1 cellular context compared by ENCODE assay signal in the genomic region with DNA sequence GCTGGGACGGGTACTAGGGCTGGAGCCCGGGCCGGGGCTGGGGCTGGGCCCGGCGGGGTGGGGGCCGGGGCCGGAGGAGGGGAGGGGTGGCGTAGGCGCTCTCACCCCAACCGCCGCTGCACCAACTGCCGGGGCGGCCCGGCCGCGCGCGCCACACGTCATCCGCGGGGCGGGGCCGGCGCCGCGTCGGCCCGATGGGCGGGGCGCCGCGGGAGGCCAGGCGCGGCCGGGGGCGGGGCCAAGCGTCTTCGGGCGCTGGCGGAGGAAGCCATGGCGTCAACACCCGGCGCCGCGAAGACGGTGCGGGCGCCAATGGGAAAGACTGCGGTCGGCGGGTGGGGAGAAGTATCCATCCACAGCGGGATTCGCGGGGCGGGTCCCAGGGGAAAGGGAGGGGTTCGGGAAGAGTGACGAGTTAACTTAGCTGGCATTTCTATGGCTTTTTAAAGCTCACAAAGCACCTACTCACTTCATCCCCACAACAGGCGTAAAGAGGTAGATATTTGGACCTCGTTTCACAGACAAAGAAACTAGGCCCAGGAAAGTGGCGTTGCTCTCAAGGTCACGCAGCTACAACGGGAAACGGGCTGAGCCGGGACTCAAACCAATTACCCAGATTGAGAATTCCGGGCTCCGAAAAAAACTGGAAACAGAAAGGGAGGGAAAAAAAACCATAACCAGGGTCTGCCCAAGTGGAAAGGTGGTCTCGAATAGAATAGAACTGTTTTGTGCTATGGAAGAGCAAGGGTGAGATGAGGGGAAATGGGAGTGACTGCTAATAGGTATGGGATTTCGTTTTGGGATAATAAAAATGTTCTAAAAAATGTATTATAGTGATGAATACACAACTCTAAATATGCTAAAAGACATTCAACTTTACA.
TF ChIP-seq lines count a peak whose summit lies in the region.

A gene with protein sequence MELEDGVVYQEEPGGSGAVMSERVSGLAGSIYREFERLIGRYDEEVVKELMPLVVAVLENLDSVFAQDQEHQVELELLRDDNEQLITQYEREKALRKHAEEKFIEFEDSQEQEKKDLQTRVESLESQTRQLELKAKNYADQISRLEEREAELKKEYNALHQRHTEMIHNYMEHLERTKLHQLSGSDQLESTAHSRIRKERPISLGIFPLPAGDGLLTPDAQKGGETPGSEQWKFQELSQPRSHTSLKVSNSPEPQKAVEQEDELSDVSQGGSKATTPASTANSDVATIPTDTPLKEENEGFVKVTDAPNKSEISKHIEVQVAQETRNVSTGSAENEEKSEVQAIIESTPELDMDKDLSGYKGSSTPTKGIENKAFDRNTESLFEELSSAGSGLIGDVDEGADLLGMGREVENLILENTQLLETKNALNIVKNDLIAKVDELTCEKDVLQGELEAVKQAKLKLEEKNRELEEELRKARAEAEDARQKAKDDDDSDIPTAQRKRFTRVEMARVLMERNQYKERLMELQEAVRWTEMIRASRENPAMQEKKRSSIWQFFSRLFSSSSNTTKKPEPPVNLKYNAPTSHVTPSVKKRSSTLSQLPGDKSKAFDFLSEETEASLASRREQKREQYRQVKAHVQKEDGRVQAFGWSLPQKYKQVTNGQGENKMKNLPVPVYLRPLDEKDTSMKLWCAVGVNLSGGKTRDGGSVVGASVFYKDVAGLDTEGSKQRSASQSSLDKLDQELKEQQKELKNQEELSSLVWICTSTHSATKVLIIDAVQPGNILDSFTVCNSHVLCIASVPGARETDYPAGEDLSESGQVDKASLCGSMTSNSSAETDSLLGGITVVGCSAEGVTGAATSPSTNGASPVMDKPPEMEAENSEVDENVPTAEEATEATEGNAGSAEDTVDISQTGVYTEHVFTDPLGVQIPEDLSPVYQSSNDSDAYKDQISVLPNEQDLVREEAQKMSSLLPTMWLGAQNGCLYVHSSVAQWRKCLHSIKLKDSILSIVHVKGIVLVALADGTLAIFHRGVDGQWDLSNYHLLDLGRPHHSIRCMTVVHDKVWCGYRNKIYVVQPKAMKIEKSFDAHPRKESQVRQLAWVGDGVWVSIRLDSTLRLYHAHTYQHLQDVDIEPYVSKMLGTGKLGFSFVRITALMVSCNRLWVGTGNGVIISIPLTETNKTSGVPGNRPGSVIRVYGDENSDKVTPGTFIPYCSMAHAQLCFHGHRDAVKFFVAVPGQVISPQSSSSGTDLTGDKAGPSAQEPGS (N-terminal part only) (minus strand): TSS at position 130 of the 881 bp plus-strand sequence. CDS start 212 bp downstream, outside the sequence.

TF ChIP-seq in K562, 482 proteins besides CTCF, POLR2A, EP300 and RAD21 (continued from another document and continues in another):
- no peak for TF ChIP-seq ILK (tag; IDR thresholded peaks at IDR 0.05; ENCODE audit: borderline replicate concordance, low read depth)
- 0 out of 2 replicates have a peak, but pooled peaks have one; percentile 13 for TF ChIP-seq ETV1 (tag; conservative IDR thresholded peaks at IDR 0.05; ENCODE audit: low read depth)
- TF ChIP-seq, protein P1, sequence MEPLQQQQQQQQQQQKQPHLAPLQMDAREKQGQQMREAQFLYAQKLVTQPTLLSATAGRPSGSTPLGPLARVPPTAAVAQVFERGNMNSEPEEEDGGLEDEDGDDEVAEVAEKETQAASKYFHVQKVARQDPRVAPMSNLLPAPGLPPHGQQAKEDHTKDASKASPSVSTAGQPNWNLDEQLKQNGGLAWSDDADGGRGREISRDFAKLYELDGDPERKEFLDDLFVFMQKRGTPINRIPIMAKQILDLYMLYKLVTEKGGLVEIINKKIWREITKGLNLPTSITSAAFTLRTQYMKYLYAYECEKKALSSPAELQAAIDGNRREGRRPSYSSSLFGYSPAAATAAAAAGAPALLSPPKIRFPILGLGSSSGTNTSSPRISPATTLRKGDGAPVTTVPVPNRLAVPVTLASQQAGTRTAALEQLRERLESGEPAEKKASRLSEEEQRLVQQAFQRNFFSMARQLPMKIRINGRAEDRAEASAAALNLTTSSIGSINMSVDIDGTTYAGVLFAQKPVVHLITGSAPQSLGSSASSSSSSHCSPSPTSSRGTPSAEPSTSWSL (CRISPR knock-in tag; IDR thresholded peaks at IDR 0.05; ENCODE audit: borderline replicate concordance): no peak
- TF ChIP-seq SRSF3 (IDR thresholded peaks at IDR 0.05; ENCODE audit: insufficient read depth, low read length): no peak
- TF ChIP-seq ZNF696 (CRISPR knock-in tag; conservative IDR thresholded peaks at IDR 0.05): no peak
- TF ChIP-seq, protein P2, sequence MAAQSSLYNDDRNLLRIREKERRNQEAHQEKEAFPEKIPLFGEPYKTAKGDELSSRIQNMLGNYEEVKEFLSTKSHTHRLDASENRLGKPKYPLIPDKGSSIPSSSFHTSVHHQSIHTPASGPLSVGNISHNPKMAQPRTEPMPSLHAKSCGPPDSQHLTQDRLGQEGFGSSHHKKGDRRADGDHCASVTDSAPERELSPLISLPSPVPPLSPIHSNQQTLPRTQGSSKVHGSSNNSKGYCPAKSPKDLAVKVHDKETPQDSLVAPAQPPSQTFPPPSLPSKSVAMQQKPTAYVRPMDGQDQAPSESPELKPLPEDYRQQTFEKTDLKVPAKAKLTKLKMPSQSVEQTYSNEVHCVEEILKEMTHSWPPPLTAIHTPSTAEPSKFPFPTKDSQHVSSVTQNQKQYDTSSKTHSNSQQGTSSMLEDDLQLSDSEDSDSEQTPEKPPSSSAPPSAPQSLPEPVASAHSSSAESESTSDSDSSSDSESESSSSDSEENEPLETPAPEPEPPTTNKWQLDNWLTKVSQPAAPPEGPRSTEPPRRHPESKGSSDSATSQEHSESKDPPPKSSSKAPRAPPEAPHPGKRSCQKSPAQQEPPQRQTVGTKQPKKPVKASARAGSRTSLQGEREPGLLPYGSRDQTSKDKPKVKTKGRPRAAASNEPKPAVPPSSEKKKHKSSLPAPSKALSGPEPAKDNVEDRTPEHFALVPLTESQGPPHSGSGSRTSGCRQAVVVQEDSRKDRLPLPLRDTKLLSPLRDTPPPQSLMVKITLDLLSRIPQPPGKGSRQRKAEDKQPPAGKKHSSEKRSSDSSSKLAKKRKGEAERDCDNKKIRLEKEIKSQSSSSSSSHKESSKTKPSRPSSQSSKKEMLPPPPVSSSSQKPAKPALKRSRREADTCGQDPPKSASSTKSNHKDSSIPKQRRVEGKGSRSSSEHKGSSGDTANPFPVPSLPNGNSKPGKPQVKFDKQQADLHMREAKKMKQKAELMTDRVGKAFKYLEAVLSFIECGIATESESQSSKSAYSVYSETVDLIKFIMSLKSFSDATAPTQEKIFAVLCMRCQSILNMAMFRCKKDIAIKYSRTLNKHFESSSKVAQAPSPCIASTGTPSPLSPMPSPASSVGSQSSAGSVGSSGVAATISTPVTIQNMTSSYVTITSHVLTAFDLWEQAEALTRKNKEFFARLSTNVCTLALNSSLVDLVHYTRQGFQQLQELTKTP (IDR thresholded peaks at IDR 0.05; ENCODE audit: low read depth in 1 of 2, partially characterized antibody in 2 of 2): peak in 1 of 2 experiments; percentile 16
- TF ChIP-seq, protein P3, sequence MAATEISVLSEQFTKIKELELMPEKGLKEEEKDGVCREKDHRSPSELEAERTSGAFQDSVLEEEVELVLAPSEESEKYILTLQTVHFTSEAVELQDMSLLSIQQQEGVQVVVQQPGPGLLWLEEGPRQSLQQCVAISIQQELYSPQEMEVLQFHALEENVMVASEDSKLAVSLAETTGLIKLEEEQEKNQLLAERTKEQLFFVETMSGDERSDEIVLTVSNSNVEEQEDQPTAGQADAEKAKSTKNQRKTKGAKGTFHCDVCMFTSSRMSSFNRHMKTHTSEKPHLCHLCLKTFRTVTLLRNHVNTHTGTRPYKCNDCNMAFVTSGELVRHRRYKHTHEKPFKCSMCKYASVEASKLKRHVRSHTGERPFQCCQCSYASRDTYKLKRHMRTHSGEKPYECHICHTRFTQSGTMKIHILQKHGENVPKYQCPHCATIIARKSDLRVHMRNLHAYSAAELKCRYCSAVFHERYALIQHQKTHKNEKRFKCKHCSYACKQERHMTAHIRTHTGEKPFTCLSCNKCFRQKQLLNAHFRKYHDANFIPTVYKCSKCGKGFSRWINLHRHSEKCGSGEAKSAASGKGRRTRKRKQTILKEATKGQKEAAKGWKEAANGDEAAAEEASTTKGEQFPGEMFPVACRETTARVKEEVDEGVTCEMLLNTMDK (IDR thresholded peaks at IDR 0.05; ENCODE audit: borderline replicate concordance, insufficient read depth, low read depth, low read length, poor library complexity, severe bottlenecking): no peak
- no peak for TF ChIP-seq HIVEP1 (CRISPR knock-in tag; IDR thresholded peaks at IDR 0.05)
- TF ChIP-seq, protein P4, sequence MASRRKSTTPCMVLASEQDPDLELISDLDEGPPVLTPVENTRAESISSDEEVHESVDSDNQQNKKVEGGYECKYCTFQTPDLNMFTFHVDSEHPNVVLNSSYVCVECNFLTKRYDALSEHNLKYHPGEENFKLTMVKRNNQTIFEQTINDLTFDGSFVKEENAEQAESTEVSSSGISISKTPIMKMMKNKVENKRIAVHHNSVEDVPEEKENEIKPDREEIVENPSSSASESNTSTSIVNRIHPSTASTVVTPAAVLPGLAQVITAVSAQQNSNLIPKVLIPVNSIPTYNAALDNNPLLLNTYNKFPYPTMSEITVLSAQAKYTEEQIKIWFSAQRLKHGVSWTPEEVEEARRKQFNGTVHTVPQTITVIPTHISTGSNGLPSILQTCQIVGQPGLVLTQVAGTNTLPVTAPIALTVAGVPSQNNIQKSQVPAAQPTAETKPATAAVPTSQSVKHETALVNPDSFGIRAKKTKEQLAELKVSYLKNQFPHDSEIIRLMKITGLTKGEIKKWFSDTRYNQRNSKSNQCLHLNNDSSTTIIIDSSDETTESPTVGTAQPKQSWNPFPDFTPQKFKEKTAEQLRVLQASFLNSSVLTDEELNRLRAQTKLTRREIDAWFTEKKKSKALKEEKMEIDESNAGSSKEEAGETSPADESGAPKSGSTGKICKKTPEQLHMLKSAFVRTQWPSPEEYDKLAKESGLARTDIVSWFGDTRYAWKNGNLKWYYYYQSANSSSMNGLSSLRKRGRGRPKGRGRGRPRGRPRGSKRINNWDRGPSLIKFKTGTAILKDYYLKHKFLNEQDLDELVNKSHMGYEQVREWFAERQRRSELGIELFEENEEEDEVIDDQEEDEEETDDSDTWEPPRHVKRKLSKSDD (conservative IDR thresholded peaks at IDR 0.05; ENCODE audit: low read length): no peak
- no peak for TF ChIP-seq MECOM (CRISPR knock-in tag; IDR thresholded peaks at IDR 0.05)
- TF ChIP-seq ARHGAP35 (IDR thresholded peaks at IDR 0.05; ENCODE audit: partially characterized antibody): no peak
- TF ChIP-seq, protein P5, sequence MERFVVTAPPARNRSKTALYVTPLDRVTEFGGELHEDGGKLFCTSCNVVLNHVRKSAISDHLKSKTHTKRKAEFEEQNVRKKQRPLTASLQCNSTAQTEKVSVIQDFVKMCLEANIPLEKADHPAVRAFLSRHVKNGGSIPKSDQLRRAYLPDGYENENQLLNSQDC (CRISPR knock-in tag; IDR thresholded peaks at IDR 0.05): no peak
- no peak for TF ChIP-seq SAFB2 (IDR thresholded peaks at IDR 0.05; ENCODE audit: borderline replicate concordance, low read depth, low read length, severe bottlenecking)
- TF ChIP-seq CAMTA2 (CRISPR knock-in tag; conservative IDR thresholded peaks at IDR 0.05): no peak
- peak; percentile 32; the same call in 1 of the 2 replicates for TF ChIP-seq ETV5 (CRISPR knock-in tag; IDR thresholded peaks at IDR 0.05; ENCODE audit: low read depth)
- TF ChIP-seq, protein P6, sequence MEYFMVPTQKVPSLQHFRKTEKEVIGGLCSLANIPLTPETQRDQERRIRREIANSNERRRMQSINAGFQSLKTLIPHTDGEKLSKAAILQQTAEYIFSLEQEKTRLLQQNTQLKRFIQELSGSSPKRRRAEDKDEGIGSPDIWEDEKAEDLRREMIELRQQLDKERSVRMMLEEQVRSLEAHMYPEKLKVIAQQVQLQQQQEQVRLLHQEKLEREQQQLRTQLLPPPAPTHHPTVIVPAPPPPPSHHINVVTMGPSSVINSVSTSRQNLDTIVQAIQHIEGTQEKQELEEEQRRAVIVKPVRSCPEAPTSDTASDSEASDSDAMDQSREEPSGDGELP (CRISPR knock-in tag; IDR thresholded peaks at IDR 0.05; ENCODE audit: borderline replicate concordance): no peak
- peak; percentile 69 for TF ChIP-seq POLR2AphosphoS5 (IDR thresholded peaks at IDR 0.05; ENCODE audit: control insufficient read depth, insufficient read depth, low read depth, low read length)
- TF ChIP-seq RFX5 (IDR thresholded peaks at IDR 0.05; ENCODE audit: low read depth, low read length): no peak
- no peak for TF ChIP-seq MCM2 (IDR thresholded peaks at IDR 0.05; ENCODE audit: low read depth)
- no peak for TF ChIP-seq ZNF165 (CRISPR knock-in tag; IDR thresholded peaks at IDR 0.05; ENCODE audit: borderline replicate concordance)
- TF ChIP-seq, protein P7, sequence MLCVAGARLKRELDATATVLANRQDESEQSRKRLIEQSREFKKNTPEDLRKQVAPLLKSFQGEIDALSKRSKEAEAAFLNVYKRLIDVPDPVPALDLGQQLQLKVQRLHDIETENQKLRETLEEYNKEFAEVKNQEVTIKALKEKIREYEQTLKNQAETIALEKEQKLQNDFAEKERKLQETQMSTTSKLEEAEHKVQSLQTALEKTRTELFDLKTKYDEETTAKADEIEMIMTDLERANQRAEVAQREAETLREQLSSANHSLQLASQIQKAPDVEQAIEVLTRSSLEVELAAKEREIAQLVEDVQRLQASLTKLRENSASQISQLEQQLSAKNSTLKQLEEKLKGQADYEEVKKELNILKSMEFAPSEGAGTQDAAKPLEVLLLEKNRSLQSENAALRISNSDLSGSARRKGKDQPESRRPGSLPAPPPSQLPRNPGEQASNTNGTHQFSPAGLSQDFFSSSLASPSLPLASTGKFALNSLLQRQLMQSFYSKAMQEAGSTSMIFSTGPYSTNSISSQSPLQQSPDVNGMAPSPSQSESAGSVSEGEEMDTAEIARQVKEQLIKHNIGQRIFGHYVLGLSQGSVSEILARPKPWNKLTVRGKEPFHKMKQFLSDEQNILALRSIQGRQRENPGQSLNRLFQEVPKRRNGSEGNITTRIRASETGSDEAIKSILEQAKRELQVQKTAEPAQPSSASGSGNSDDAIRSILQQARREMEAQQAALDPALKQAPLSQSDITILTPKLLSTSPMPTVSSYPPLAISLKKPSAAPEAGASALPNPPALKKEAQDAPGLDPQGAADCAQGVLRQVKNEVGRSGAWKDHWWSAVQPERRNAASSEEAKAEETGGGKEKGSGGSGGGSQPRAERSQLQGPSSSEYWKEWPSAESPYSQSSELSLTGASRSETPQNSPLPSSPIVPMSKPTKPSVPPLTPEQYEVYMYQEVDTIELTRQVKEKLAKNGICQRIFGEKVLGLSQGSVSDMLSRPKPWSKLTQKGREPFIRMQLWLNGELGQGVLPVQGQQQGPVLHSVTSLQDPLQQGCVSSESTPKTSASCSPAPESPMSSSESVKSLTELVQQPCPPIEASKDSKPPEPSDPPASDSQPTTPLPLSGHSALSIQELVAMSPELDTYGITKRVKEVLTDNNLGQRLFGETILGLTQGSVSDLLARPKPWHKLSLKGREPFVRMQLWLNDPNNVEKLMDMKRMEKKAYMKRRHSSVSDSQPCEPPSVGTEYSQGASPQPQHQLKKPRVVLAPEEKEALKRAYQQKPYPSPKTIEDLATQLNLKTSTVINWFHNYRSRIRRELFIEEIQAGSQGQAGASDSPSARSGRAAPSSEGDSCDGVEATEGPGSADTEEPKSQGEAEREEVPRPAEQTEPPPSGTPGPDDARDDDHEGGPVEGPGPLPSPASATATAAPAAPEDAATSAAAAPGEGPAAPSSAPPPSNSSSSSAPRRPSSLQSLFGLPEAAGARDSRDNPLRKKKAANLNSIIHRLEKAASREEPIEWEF (CRISPR knock-in tag; IDR thresholded peaks at IDR 0.05): no peak
- no peak; the same call in 1 of the 2 replicates for TF ChIP-seq SMARCA4 (IDR thresholded peaks at IDR 0.05)
- no peak for TF ChIP-seq ZNF778 (CRISPR knock-in tag; IDR thresholded peaks at IDR 0.05)
- TF ChIP-seq MXI1 (IDR thresholded peaks at IDR 0.05; ENCODE audit: low read depth, low read length): 0 out of 2 replicates have a peak, but pooled peaks have one; percentile 9
